11 cellular contexts compared by ENCODE assay signal in genomic region chr13:20306039-20306438, GRCh38.
"Had no signal": no experiment of that assay in that cellular context is flagged by ENCODE, and none has a peak within 500 bp of the region (broad histone marks: within the 10 kb centered on the region; RNA-seq: fewer than 3 reads in every experiment).

No MANE protein-coding gene starts in this region.

- H3K36me3 Mint-ChIP-seq: IgD-negative memory B cell had no signal

- H3K27ac Mint-ChIP-seq: HFFc6, IgD-negative memory B cell had no signal

- H3K4me2 ChIP-seq: KMS-11 had no signal

- H3K9ac ChIP-seq: GM23248, KMS-11 had no signal

- H3K4me1 Mint-ChIP-seq: IgD-negative memory B cell had no signal

- H3K4me3 Mint-ChIP-seq: H9, HFFc6, IgD-negative memory B cell had no signal

- H2AFZ ChIP-seq: GM23248 had no signal

- FAIRE-seq: H54, HepG2 had no signal

- H3K4me3 ChIP-seq: GM23248 had no signal

- H3K27ac ChIP-seq: GM23248, HL-60, KMS-11 had no signal

- DNase-seq: GM23248, GOT3, H9, HCEC 1CT, HFFc6, KBM-7 had no signal
